ENCODE assay signal across 3 cellular contexts in genomic region chr1:50860256-50860655, GRCh38.
"Had no signal": no experiment of that assay in that cellular context is flagged by ENCODE, and none has a peak within 500 bp of the region (broad histone marks: within the 10 kb centered on the region; RNA-seq: fewer than 3 reads in every experiment).

No MANE protein-coding gene starts in this region.

- DNase-seq: GDM1, GF-D8 had no signal

- ATAC-seq: GM12878 had no signal
